Comparison of ENCODE assay signal across 1 cellular context in genomic region chr9:129419382-129419899, GRCh38.
TF ChIP-seq lines count a peak whose summit lies in the region.

No MANE protein-coding gene starts in this region.

TF ChIP-seq in IMR-90, 13 proteins besides CTCF, POLR2A, EP300 and RAD21:
- no peak for TF ChIP-seq MAFK (IDR thresholded peaks at IDR 0.05; ENCODE audit: low read depth, low read length)
- TF ChIP-seq USF2 (IDR thresholded peaks at IDR 0.05; ENCODE audit: low read depth, low read length): no peak
TF ChIP-seq in IMR-90: peak in this region for 0.
